In the genomic region with DNA sequence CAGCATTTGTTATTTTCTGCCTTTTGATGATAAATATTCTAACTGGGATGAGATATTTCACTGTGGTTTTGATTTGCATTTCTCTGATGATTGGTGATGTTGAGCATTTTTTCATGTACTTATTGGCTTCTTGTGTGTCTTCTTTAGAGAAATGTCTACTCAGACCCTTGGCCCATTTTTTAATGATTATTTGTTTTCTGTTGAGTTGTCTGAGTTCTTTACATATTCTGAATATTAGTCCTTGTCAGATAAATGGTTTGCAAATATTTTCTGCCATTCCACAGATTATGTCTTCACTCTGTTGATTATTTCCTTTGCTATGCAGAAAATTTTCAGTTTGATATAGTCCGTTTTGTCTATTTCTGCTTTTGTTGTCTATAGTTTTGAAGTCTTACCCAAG, we compare ENCODE assay signal across 26 cellular contexts.
"Had no signal": no experiment of that assay in that cellular context is flagged by ENCODE, and none has a peak within 500 bp of the region (broad histone marks: within the 10 kb centered on the region; RNA-seq: fewer than 3 reads in every experiment).

No MANE protein-coding gene starts in this region.

- H3K4me3 ChIP-seq: ascending aorta, body of pancreas, breast epithelium had no signal

- ATAC-seq: activated CD4-positive, alpha-beta T cell treated with anti-CD3 and anti-CD28 coated beads for 36 hours; activated CD4-positive, CD25-positive, alpha-beta regulatory T cell treated with anti-CD3 and anti-CD28 coated beads, Interleukin-2, amount 50 U/mL, for 24 hours; activated CD8-positive, alpha-beta T cell treated with anti-CD3 and anti-CD28 coated beads, Interleukin-2, amount 10 ng/mL, durations not matched to agents 7 days and 5 days; body of pancreas; WTC11 had no signal

- H3K4me1 ChIP-seq: ascending aorta, breast epithelium had no signal

- H3K36me3 ChIP-seq: ascending aorta, breast epithelium had no signal

- H3K27me3 ChIP-seq: ascending aorta, body of pancreas, breast epithelium had no signal

- H3K27ac ChIP-seq: ascending aorta, body of pancreas, breast epithelium had no signal

- H3K9me3 ChIP-seq: body of pancreas, breast epithelium had no signal

- DNase-seq: activated CD4-positive, alpha-beta T cell treated with anti-CD3 and anti-CD28 coated beads for 36 hours; activated CD4-positive, alpha-beta T cell treated with anti-CD3 and anti-CD28 coated beads, Interleukin-2, amount 10 ng/mL, durations not matched to agents 7 days and 5 days; activated CD4-positive, alpha-beta T cell treated with anti-CD3 and anti-CD28 coated beads, Interleukin-2, amount 50 U/mL, for 48 hours; activated CD8-positive, alpha-beta T cell treated with anti-CD3 and anti-CD28 coated beads, Interleukin-2, amount 10 ng/mL, durations not matched to agents 7 days and 5 days; activated gamma-delta T cell; activated naive CD4-positive, alpha-beta T cell treated with Interleukin-2 at 50 U/mL for 16 hours; activated naive CD8-positive, alpha-beta T cell treated with anti-CD3 and anti-CD28 coated beads, Interleukin-2, amount 10 ng/mL, durations not matched to agents 7 days and 5 days; activated T-cell treated with anti-CD3 and anti-CD28 coated beads, Interleukin-2, amount 50 U/mL, for 24 hours; amygdala; body of pancreas; Karpas-422; NCI-H1105; NCI-H1417 treated with DMSO at 0.1 percent for 48 hours; NCI-H187 treated with DMSO at 0.1 percent for 48 hours; NCI-H2081; NCI-H2171 treated with DMSO at 0.1 percent for 48 hours; NCI-H2227 treated with DMSO at 0.1 percent for 48 hours; NCI-H446 treated with DMSO at 0.1 percent for 48 hours; NCI-H524 treated with DMSO at 0.1 percent for 48 hours; NCI-H748 treated with DMSO at 0.1 percent for 48 hours; NK-92 treated with Interleukin-12 subunit alpha and Interleukin-12 subunit beta, amount 100 ng/mL, for 24 hours; Right ventricle myocardium superior had no signal
